ENCODE assay signal across 13 cellular contexts in the genomic region with DNA sequence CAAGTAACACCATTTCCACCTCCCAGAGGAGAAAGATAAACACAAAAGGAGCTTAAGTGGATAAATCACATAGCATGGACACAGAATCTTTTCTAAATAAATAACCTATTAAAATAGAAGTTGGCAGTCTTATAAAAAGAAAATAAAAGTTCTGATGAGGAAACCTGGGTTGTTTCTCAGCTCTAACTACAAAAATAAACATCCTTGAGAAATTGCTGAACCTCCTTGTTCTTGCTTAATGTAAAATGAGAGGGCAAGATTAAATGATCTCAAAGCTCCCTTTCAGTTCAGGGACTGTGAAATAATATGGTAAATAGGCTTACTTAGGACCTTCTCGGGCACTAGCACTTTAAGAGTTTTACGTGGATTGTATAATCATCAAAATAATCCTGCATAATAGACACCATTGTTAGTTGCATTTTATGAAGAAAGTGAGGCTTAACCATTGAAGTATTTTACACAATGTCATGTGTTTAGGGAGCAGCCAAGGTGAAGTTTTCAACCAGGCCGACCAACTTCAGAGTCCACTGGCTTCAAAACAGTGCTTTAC.
A peak's percentile ranks its signal among the peaks of the same experiment; 100 is the strongest.
DNase-seq lines count a peak whose midpoint lies in the region; ATAC-seq, FAIRE-seq and TF ChIP-seq lines count a peak whose summit lies in the region.
"Had no signal": no experiment of that assay in that cellular context is flagged by ENCODE, and none has a peak within 500 bp of the region (broad histone marks: within the 10 kb centered on the region; RNA-seq: fewer than 3 reads in every experiment).

No MANE protein-coding gene starts in this region.

- ATAC-seq in GM18519 (IDR thresholded peaks at IDR 0.05; ENCODE audit: low FRiP score, unreplicated experiment) (no peak), HG02642 (IDR thresholded peaks at IDR 0.05; ENCODE audit: poor library complexity, unreplicated experiment) (no peak), SK-N-SH treated with all-trans-retinoic acid at 6 μM for 48 hours (no peak)
- ATAC-seq: GM12878 had no signal

- 0 out of 2 replicates have a peak overlapping the region, but pooled peaks have one; percentile 58 for H2AFZ ChIP-seq in H1 (ENCODE audit: low read length)

- no peak overlapping the region for H3K23ac ChIP-seq in H1 (ENCODE audit: insufficient read length)

- 91% methylated on average over 3 of the region's 3 CpGs; no CpG with 5 or more reads in 1 of the 2 experiments for WGBS in H1 (ENCODE audit: extremely low coverage in 1 of 2, insufficient coverage in 1 of 2, insufficient read length in 1 of 2, insufficient replicate concordance in 2 of 2, low coverage in 1 of 2, low lambda C conversion rate in 2 of 2, missing lambda C conversion rate in 1 of 2), 2 experiments

- H4K20me1 ChIP-seq in H1 (replicated peaks in 1 of 2; ENCODE audit: control insufficient read depth in 1 of 2, insufficient read depth in 2 of 2, low read length in 2 of 2) = no peaks in the 10 kb centered on the region
- H4K20me1 ChIP-seq: BLaER1 had no signal

- H3K4me1 ChIP-seq in H1 (replicated peaks in 1 of 4; ENCODE audit: control insufficient read depth in 3 of 4, insufficient read depth in 4 of 4, low read length in 3 of 4) (no peaks in the 10 kb centered on the region), rectal smooth muscle tissue (ENCODE audit: control insufficient read depth, insufficient read depth, low read length) (peaks cover 4% of the 10 kb centered on the region)
- H3K4me1 ChIP-seq: BLaER1 had no signal

- no peak overlapping the region for H4K8ac ChIP-seq in H1 (ENCODE audit: extremely low read depth, insufficient read depth, low read length)

- H3K23me2 ChIP-seq in H1 (ENCODE audit: low read depth, low read length) = no peaks in the 10 kb centered on the region

- H3K79me2 ChIP-seq in H1 (ENCODE audit: control insufficient read depth in 1 of 2, insufficient read depth in 2 of 2, low read length in 2 of 2) = no peaks in the 10 kb centered on the region

- no peak overlapping the region for H4K5ac ChIP-seq in H1 (ENCODE audit: insufficient read length, low read depth, low read length)

- H3K27ac ChIP-seq in H1 (ENCODE audit: low read depth, low read length) (no peak overlapping the region), rectal smooth muscle tissue (ENCODE audit: low read depth, low read length) (peak overlapping the region; percentile 24)
- H3K27ac ChIP-seq: BLaER1 had no signal

- no peak overlapping the region for H2BK12ac ChIP-seq in H1 (ENCODE audit: low read depth, low read length)

- no peaks in the 10 kb centered on the region for H3K27me3 ChIP-seq in H1 (replicated peaks in 1 of 4; ENCODE audit: control insufficient read depth in 3 of 4, extremely low read depth in 1 of 4, insufficient read depth in 3 of 4, low read length in 3 of 4)
- H3K27me3 ChIP-seq in rectal smooth muscle tissue (ENCODE audit: control insufficient read depth, insufficient read depth, low read length) = no peaks in the 10 kb centered on the region
- H3K27me3 ChIP-seq: BLaER1 had no signal

- H2BK5ac ChIP-seq in H1 (ENCODE audit: low read depth, low read length) = no peak overlapping the region

- no peak for TF ChIP-seq POLR2A in H1 (IDR thresholded peaks at IDR 0.05; ENCODE audit: control extremely low read depth in 1 of 2, low read depth in 2 of 2, low read length in 2 of 2)

- no peaks in the 10 kb centered on the region for H3K79me1 ChIP-seq in H1 (ENCODE audit: low read depth, low read length)

- H3K18ac ChIP-seq in H1 (ENCODE audit: extremely low read depth, low read length) = no peak overlapping the region

- H3K36me3 ChIP-seq in H1 (ENCODE audit: control insufficient read depth in 2 of 4, insufficient read depth in 4 of 4, low read length in 3 of 4) (no peaks in the 10 kb centered on the region), rectal smooth muscle tissue (ENCODE audit: control insufficient read depth, insufficient read depth, low read length) (no peaks in the 10 kb centered on the region)
- H3K36me3 ChIP-seq: BLaER1 had no signal

- no peak overlapping the region for H4K91ac ChIP-seq in H1 (replicated peaks; ENCODE audit: insufficient read length, low read length)

- CTCF ChIA-PET in H1 (lab: Charles Lee; ENCODE audit: partially characterized antibody) = no interaction called here

- no peak for TF ChIP-seq EP300 in H1 (IDR thresholded peaks at IDR 0.05; ENCODE audit: borderline replicate concordance in 1 of 2, low read depth in 2 of 2, low read length in 2 of 2)

- no peak overlapping the region for H2AK5ac ChIP-seq in H1 (ENCODE audit: low read depth, low read length)

- no peaks in the 10 kb centered on the region for H3K9me3 ChIP-seq in H1 (ENCODE audit: insufficient read depth in 2 of 2, low read depth in 1 of 2, low read length in 1 of 2)
- H3K9me3 ChIP-seq: BLaER1 had no signal

- no peak overlapping the region for H2BK15ac ChIP-seq in H1 (ENCODE audit: low read length)

- H3K56ac ChIP-seq in H1 (replicated peaks; ENCODE audit: insufficient read length, low read depth, low read length) = no peak overlapping the region

- TF ChIP-seq RAD21 in H1 (IDR thresholded peaks at IDR 0.05 in 1 of 2, conservative IDR thresholded peaks at IDR 0.05 in 1 of 2; ENCODE audit: low read depth in 2 of 2, low read length in 2 of 2) = no peak

- H3K4ac ChIP-seq in H1 (replicated peaks; ENCODE audit: insufficient read length, low read depth, low read length) = no peak overlapping the region

- H3K4me2 ChIP-seq in H1 (ENCODE audit: insufficient read depth in 1 of 2, low read depth in 2 of 2, low read length in 2 of 2) = no peak overlapping the region
- H3K4me2 ChIP-seq: BLaER1 had no signal

- FAIRE-seq in D721Med (lab: Jason Lieb, UNC) (peak; percentile 86), H1 (lab: Jason Lieb, UNC) (no peak)
- FAIRE-seq: GM12878, GM18507 had no signal

- no peak overlapping the region for H3K14ac ChIP-seq in H1 (ENCODE audit: insufficient read length)

- H3K4me3 ChIP-seq in H1 (ENCODE audit: extremely low read depth in 1 of 4, insufficient read depth in 2 of 4, low read depth in 3 of 4, low read length in 4 of 4) (no peak overlapping the region), rectal smooth muscle tissue (ENCODE audit: low read length) (no peak overlapping the region)
- H3K4me3 ChIP-seq: BLaER1, GM12878 had no signal

- no peak overlapping the region for H3K9ac ChIP-seq in H1 (replicated peaks in 1 of 4; ENCODE audit: extremely low read depth in 1 of 4, low read depth in 3 of 4, low read length in 3 of 4)
- H3K9ac ChIP-seq in rectal smooth muscle tissue (ENCODE audit: low read length) = no peak overlapping the region
- H3K9ac ChIP-seq: BLaER1 had no signal

- no peak for TF ChIP-seq CTCF in D721Med (IDR thresholded peaks at IDR 0.05; ENCODE audit: insufficient read depth, missing control alignments)
- TF ChIP-seq CTCF in H1 (IDR thresholded peaks at IDR 0.05; ENCODE audit: control extremely low read depth in 1 of 3, insufficient read depth in 1 of 3, low read depth in 1 of 3, low read length in 3 of 3) = no peak

- POLR2A ChIA-PET in H1 (lab: Charles Lee; ENCODE audit: partially characterized antibody) = no interaction called here

- DNase-seq in D721Med (ENCODE audit: insufficient read length, low spot score) (no peak), LHCN-M2 (ENCODE audit: low read depth) (peak; percentile 4), H1 (ENCODE audit: low read depth in 1 of 2, low spot score in 2 of 2) (no peak)
- DNase-seq: NCI-H1092, NCI-H1694 treated with DMSO at 0.1 percent for 48 hours, NCI-H2171 had no signal

- no peak overlapping the region for H2BK120ac ChIP-seq in H1 (replicated peaks; ENCODE audit: low read depth, low read length)

- H2BK20ac ChIP-seq in H1 (ENCODE audit: low read length) = no peak overlapping the region

TF ChIP-seq in H1, 55 proteins besides CTCF, POLR2A, EP300 and RAD21 (continues in another document):
- TF ChIP-seq POLR2AphosphoS5 (IDR thresholded peaks at IDR 0.05; ENCODE audit: low read depth, low read length) (no peak), KDM1A (IDR thresholded peaks at IDR 0.05; ENCODE audit: borderline replicate concordance, low read length) (no peak), SP1 (IDR thresholded peaks at IDR 0.05; ENCODE audit: low read depth, low read length) (no peak), SAP30 (IDR thresholded peaks at IDR 0.05; ENCODE audit: insufficient read depth, insufficient replicate concordance, low read length) (no peak)

TF ChIP-seq in SK-N-SH treated with all-trans-retinoic acid at 6 μM for 48 hours, 23 proteins besides CTCF, POLR2A, EP300 and RAD21 (continues in another document):
- no peak for TF ChIP-seq CSDC2 (CRISPR knock-in tag; IDR thresholded peaks at IDR 0.05)
- TF ChIP-seq SNAI2 (CRISPR knock-in tag; IDR thresholded peaks at IDR 0.05) = no peak
- no peak for TF ChIP-seq ZNF8 (CRISPR knock-in tag; IDR thresholded peaks at IDR 0.05)
- no peak for TF ChIP-seq ZC3H10 (CRISPR knock-in tag; IDR thresholded peaks at IDR 0.05)
- TF ChIP-seq TSHZ2 (CRISPR knock-in tag; IDR thresholded peaks at IDR 0.05) = no peak
- TF ChIP-seq ZFP30 (CRISPR knock-in tag; IDR thresholded peaks at IDR 0.05) = no peak
